Comparison of ENCODE assay signal across 20 cellular contexts in the genomic region with DNA sequence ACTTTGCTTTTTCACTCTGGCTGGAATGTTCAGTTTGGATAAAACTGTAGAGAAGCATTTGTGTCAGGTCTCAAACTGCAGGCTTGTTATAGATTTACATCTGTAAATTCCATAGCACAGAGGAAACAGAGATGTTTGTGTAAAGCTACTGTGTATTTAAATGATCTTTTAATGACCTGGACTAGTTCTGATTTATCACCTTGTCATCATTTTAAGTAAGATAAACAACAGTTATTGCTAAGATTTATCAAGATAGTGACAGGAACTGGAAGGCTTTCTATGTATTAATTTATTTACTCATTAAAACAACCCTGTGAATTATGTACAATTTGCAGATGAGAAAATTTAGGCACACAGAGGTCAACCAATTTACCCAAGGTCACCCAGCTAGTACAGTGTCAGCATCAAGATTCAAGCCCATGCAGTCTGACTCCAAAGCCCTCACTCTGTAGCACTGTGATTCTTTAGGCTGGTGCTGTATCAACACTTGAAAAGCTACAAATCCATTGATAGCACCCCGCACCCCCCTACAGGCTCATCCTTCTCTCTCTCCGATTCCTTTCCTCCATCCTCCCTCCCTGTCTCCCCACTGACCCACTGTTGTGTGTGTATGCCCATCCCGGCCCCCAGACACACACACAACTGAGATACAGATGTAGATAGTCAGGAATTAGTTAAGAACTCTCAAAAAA.
DNase-seq lines count a peak whose midpoint lies in the region; FAIRE-seq and TF ChIP-seq lines count a peak whose summit lies in the region.
"Had no signal": no experiment of that assay in that cellular context is flagged by ENCODE, and none has a peak within 500 bp of the region (broad histone marks: within the 10 kb centered on the region; RNA-seq: fewer than 3 reads in every experiment).

No MANE protein-coding gene starts in this region.

- H3K27ac Mint-ChIP-seq in HFFc6 (peak overlapping the region; percentile 6; the same call in 1 of the 2 replicates), nephron progenitor cell (peak overlapping the region; percentile 96)
- H3K27ac Mint-ChIP-seq: CD8-positive, alpha-beta T cell had no signal

- no peaks in the 10 kb centered on the region for H3K9me3 ChIP-seq in H1 (ENCODE audit: insufficient read depth in 2 of 2, low read depth in 1 of 2, low read length in 1 of 2)
- H3K9me3 ChIP-seq in neuronal stem cell (replicated peaks in 1 of 2; ENCODE audit: control insufficient read depth in 2 of 2, insufficient read depth in 1 of 2, low read depth in 1 of 2, low read length in 2 of 2), result no peaks in the 10 kb centered on the region
- no peaks in the 10 kb centered on the region for H3K9me3 ChIP-seq in tibial nerve
- H3K9me3 ChIP-seq: Peyer's patch had no signal

- FAIRE-seq in D721Med (lab: Jason Lieb, UNC), result peak; percentile 16
- no peak for FAIRE-seq in H1 (lab: Jason Lieb, UNC)
- FAIRE-seq: GM19239, K562 had no signal

- H4K91ac ChIP-seq in H1 (replicated peaks; ENCODE audit: insufficient read length, low read length), result no peak overlapping the region
- H4K91ac ChIP-seq in neuronal stem cell (ENCODE audit: low read depth, low read length, poor library complexity), result no peak overlapping the region

- DNase-seq in D721Med (ENCODE audit: insufficient read length, low spot score) (no peak), HFFc6 (no peak), H1 (ENCODE audit: low read depth in 1 of 2, low spot score in 2 of 2) (no peak), nephron progenitor cell (no peak), coronary artery (ENCODE audit: low spot score) (no peak), neuronal stem cell (ENCODE audit: low spot score) (no peak), tibial nerve (ENCODE audit: low spot score in 2 of 2) (no peak)
- DNase-seq: AML-193; C1 segment of cervical spinal cord; CD8-positive, alpha-beta T cell; GDM1; NCI-H1092 treated with DMSO at 0.1 percent for 48 hours; NCI-H1436 treated with DMSO at 0.1 percent for 48 hours; NCI-H1930; NCI-H226; NCI-H524; NCI-H82; Peyer's patch had no signal

- H3K4me1 Mint-ChIP-seq in HFFc6 (ENCODE audit: low read depth) (no peaks in the 10 kb centered on the region), nephron progenitor cell (peaks cover 10% of the 10 kb centered on the region)

- H2BK12ac ChIP-seq in H1 (ENCODE audit: low read depth, low read length) (no peak overlapping the region), neuronal stem cell (ENCODE audit: low read length) (no peak overlapping the region)

- H3K4me3 ChIP-seq in H1 (ENCODE audit: extremely low read depth in 1 of 4, insufficient read depth in 2 of 4, low read depth in 3 of 4, low read length in 4 of 4), result no peak overlapping the region
- no peak overlapping the region for H3K4me3 ChIP-seq in coronary artery
- H3K4me3 ChIP-seq in neuronal stem cell (ENCODE audit: low read length in 2 of 2), result no peak overlapping the region
- no peak overlapping the region for H3K4me3 ChIP-seq in tibial nerve
- H3K4me3 ChIP-seq: K562, Peyer's patch had no signal

- peaks cover 0 to 4% (median 0%) of the 10 kb centered on the region in 4 experiments; a peak in 1 of 7 replicates for H3K4me1 ChIP-seq in H1 (replicated peaks in 1 of 4; ENCODE audit: control insufficient read depth in 3 of 4, insufficient read depth in 4 of 4, low read length in 3 of 4)
- H3K4me1 ChIP-seq in neuronal stem cell (ENCODE audit: control insufficient read depth in 2 of 2, insufficient read depth in 1 of 2, low read depth in 1 of 2, low read length in 2 of 2), result no peaks in the 10 kb centered on the region
- H3K4me1 ChIP-seq in tibial nerve, result no peaks in the 10 kb centered on the region
- H3K4me1 ChIP-seq: Peyer's patch had no signal

- WGBS in H1 (ENCODE audit: extremely low coverage in 1 of 2, insufficient coverage in 1 of 2, insufficient read length in 1 of 2, insufficient replicate concordance in 2 of 2, low coverage in 1 of 2, low lambda C conversion rate in 2 of 2, missing lambda C conversion rate in 1 of 2), 2 experiments, result 74% methylated on average over 3 of the region's 3 CpGs; no CpG with 5 or more reads in 1 of the 2 experiments
- WGBS in neuronal stem cell (ENCODE audit: extremely low coverage in 2 of 2, insufficient read length in 2 of 2, insufficient replicate concordance in 1 of 2), 2 donors, result no CpG with 5 or more reads among the region's 3 CpGs
- 86% methylated on average over 3 of the region's 3 CpGs for WGBS in tibial nerve, 2 donors

- no peaks in the 10 kb centered on the region for H3K27me3 ChIP-seq in H1 (replicated peaks in 1 of 4; ENCODE audit: control insufficient read depth in 3 of 4, extremely low read depth in 1 of 4, insufficient read depth in 3 of 4, low read length in 3 of 4)
- no peaks in the 10 kb centered on the region for H3K27me3 ChIP-seq in neuronal stem cell (ENCODE audit: control insufficient read depth in 3 of 3, insufficient read depth in 3 of 3, low read depth in 1 of 3, low read length in 3 of 3)
- H3K27me3 ChIP-seq in tibial nerve, result no peaks in the 10 kb centered on the region
- H3K27me3 ChIP-seq: Peyer's patch had no signal

- CTCF ChIA-PET in H1 (lab: Charles Lee; ENCODE audit: partially characterized antibody), result interaction anchor here (0.6 to 1.6 kb wide), 5 partner anchors 12 to 151 kb away, joined by 3 to 4 read pairs (median 3); no protein-coding TSS in a partner anchor

- H2BK5ac ChIP-seq in H1 (ENCODE audit: low read depth, low read length) (no peak overlapping the region), neuronal stem cell (ENCODE audit: low read length) (no peak overlapping the region)

- H3K4me2 ChIP-seq in H1 (ENCODE audit: insufficient read depth in 1 of 2, low read depth in 2 of 2, low read length in 2 of 2) (no peak overlapping the region), neuronal stem cell (ENCODE audit: insufficient read depth, low read length, poor library complexity, severe bottlenecking) (no peak overlapping the region)

- no peak overlapping the region for H3K56ac ChIP-seq in H1 (replicated peaks; ENCODE audit: insufficient read length, low read depth, low read length)

- peaks cover 0 to 2% (median 0%) of the 10 kb centered on the region in 4 experiments; a peak in 3 of 8 replicates for H3K36me3 ChIP-seq in H1 (ENCODE audit: control insufficient read depth in 2 of 4, insufficient read depth in 4 of 4, low read length in 3 of 4)
- peaks cover 11 to 89% of the 10 kb centered on the region in 2 donors for H3K36me3 ChIP-seq in neuronal stem cell (replicated peaks in 1 of 2; ENCODE audit: control insufficient read depth in 2 of 2, insufficient read depth in 2 of 2, low read length in 2 of 2)
- H3K36me3 ChIP-seq in tibial nerve, result no peaks in the 10 kb centered on the region
- H3K36me3 ChIP-seq: Peyer's patch had no signal

- no peak overlapping the region for H4K5ac ChIP-seq in H1 (ENCODE audit: insufficient read length, low read depth, low read length)

- H2BK15ac ChIP-seq in H1 (ENCODE audit: low read length), result no peak overlapping the region
- no peak overlapping the region for H2BK15ac ChIP-seq in neuronal stem cell (ENCODE audit: low read length)

- no peak overlapping the region for H3K14ac ChIP-seq in H1 (ENCODE audit: insufficient read length)
- H3K14ac ChIP-seq in neuronal stem cell (ENCODE audit: low read length), result no peak overlapping the region

- no peak overlapping the region for H3K4ac ChIP-seq in H1 (replicated peaks; ENCODE audit: insufficient read length, low read depth, low read length)
- no peak overlapping the region for H3K4ac ChIP-seq in neuronal stem cell (ENCODE audit: low read length)

- no peak overlapping the region for H2AK5ac ChIP-seq in H1 (ENCODE audit: low read depth, low read length)
- no peak overlapping the region for H2AK5ac ChIP-seq in neuronal stem cell (ENCODE audit: low read depth, low read length)

- H3K18ac ChIP-seq in H1 (ENCODE audit: extremely low read depth, low read length) (no peak overlapping the region), neuronal stem cell (ENCODE audit: low read length) (no peak overlapping the region)

- H3K9me3 Mint-ChIP-seq in HFFc6 (no peaks in the 10 kb centered on the region), nephron progenitor cell (no peaks in the 10 kb centered on the region)
- H3K9me3 Mint-ChIP-seq: CD8-positive, alpha-beta T cell had no signal

- peak overlapping the region; percentile 57; the same call in 1 of the 2 replicates for H4K8ac ChIP-seq in H1 (ENCODE audit: extremely low read depth, insufficient read depth, low read length)
- H4K8ac ChIP-seq in neuronal stem cell (ENCODE audit: low read depth, low read length), result no peak overlapping the region

- H2AFZ ChIP-seq in H1 (ENCODE audit: low read length), result no peak overlapping the region
- H2AFZ ChIP-seq in neuronal stem cell (ENCODE audit: low read length), result no peak overlapping the region

- H3K23me2 ChIP-seq in H1 (ENCODE audit: low read depth, low read length), result no peaks in the 10 kb centered on the region

- no peaks in the 10 kb centered on the region for H4K20me1 ChIP-seq in H1 (replicated peaks in 1 of 2; ENCODE audit: control insufficient read depth in 1 of 2, insufficient read depth in 2 of 2, low read length in 2 of 2)

- H3K27me3 Mint-ChIP-seq in HFFc6 (ENCODE audit: insufficient read depth) (peaks cover 3% of the 10 kb centered on the region; the same call in 1 of the 2 replicates), nephron progenitor cell (ENCODE audit: low read depth, poor library complexity) (no peaks in the 10 kb centered on the region)

- TF ChIP-seq EP300 in H1 (IDR thresholded peaks at IDR 0.05; ENCODE audit: borderline replicate concordance in 1 of 2, low read depth in 2 of 2, low read length in 2 of 2) (no peak), tibial nerve (IDR thresholded peaks at IDR 0.05) (no peak)

- H2BK120ac ChIP-seq in H1 (replicated peaks; ENCODE audit: low read depth, low read length) (no peak overlapping the region), neuronal stem cell (ENCODE audit: low read depth, low read length) (no peak overlapping the region)

- H3K4me3 Mint-ChIP-seq in HFFc6, result no peak overlapping the region
- no peak overlapping the region for H3K4me3 Mint-ChIP-seq in nephron progenitor cell
- H3K4me3 Mint-ChIP-seq: CD8-positive, alpha-beta T cell had no signal

- no peak for TF ChIP-seq CTCF in D721Med (IDR thresholded peaks at IDR 0.05; ENCODE audit: insufficient read depth, missing control alignments)
- TF ChIP-seq CTCF in HFFc6 (IDR thresholded peaks at IDR 0.05), result no peak
- no peak for TF ChIP-seq CTCF in H1 (IDR thresholded peaks at IDR 0.05; ENCODE audit: control extremely low read depth in 1 of 3, insufficient read depth in 1 of 3, low read depth in 1 of 3, low read length in 3 of 3)
- no peak for TF ChIP-seq CTCF in nephron progenitor cell (IDR thresholded peaks at IDR 0.05)
- TF ChIP-seq CTCF in coronary artery (IDR thresholded peaks at IDR 0.05), result no peak
- no peak for TF ChIP-seq CTCF in tibial nerve (IDR thresholded peaks at IDR 0.05)

- H3K27ac ChIP-seq in H1 (ENCODE audit: low read depth, low read length) (no peak overlapping the region), coronary artery (no peak overlapping the region), neuronal stem cell (replicated peaks; ENCODE audit: low read length) (no peak overlapping the region), tibial nerve (no peak overlapping the region)
- H3K27ac ChIP-seq: Peyer's patch had no signal

- POLR2A ChIA-PET in H1 (lab: Charles Lee; ENCODE audit: partially characterized antibody), result interaction anchor here (0.6 kb wide), 1 partner anchor 39 kb away, joined by 5 read pairs; no protein-coding TSS in a partner anchor

- H2BK20ac ChIP-seq in H1 (ENCODE audit: low read length), result no peak overlapping the region

- no peak for TF ChIP-seq RAD21 in H1 (IDR thresholded peaks at IDR 0.05 in 1 of 2, conservative IDR thresholded peaks at IDR 0.05 in 1 of 2; ENCODE audit: low read depth in 2 of 2, low read length in 2 of 2)

- H3K79me2 ChIP-seq in H1 (ENCODE audit: control insufficient read depth in 1 of 2, insufficient read depth in 2 of 2, low read length in 2 of 2), result no peaks in the 10 kb centered on the region

- H3K23ac ChIP-seq in H1 (ENCODE audit: insufficient read length) (no peak overlapping the region), neuronal stem cell (ENCODE audit: low read depth, low read length, poor library complexity) (no peak overlapping the region)

- TF ChIP-seq POLR2A in H1 (IDR thresholded peaks at IDR 0.05; ENCODE audit: control extremely low read depth in 1 of 2, low read depth in 2 of 2, low read length in 2 of 2), result no peak
- TF ChIP-seq POLR2A in tibial nerve (IDR thresholded peaks at IDR 0.05), result no peak

- no peak overlapping the region for H3K9ac ChIP-seq in H1 (replicated peaks in 1 of 4; ENCODE audit: extremely low read depth in 1 of 4, low read depth in 3 of 4, low read length in 3 of 4)
- no peak overlapping the region for H3K9ac ChIP-seq in neuronal stem cell (ENCODE audit: low read depth, low read length, poor library complexity)

- no peaks in the 10 kb centered on the region for H3K79me1 ChIP-seq in H1 (ENCODE audit: low read depth, low read length)
- no peaks in the 10 kb centered on the region for H3K79me1 ChIP-seq in neuronal stem cell (ENCODE audit: low read depth, low read length)

- H3K36me3 Mint-ChIP-seq in HFFc6 (ENCODE audit: low read depth) (peaks cover 29% of the 10 kb centered on the region), nephron progenitor cell (ENCODE audit: low read depth) (peaks cover 66% of the 10 kb centered on the region)
- H3K36me3 Mint-ChIP-seq: CD8-positive, alpha-beta T cell had no signal
